19 cellular contexts compared by ENCODE assay signal in the genomic region with DNA sequence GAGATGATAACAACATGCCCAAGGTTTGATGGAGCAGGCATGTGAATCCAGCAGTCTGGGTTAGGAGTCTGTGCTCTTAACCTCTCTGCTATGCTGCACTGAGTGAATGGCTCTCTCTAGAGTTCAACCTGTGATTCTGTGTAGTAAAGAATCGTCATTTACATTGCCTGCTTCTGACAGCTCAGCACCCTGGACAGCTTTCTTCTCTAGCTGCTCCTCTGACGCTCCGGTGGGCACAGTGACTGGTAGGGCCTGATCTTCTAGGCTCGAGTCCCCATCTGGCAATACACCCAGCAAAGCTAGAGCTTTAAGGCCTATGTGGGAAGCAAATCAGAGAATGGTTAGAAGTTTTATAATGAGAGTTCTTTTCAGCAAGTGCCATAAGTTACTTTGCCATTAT.
DNase-seq lines count a peak whose midpoint lies in the region; ATAC-seq, FAIRE-seq and TF ChIP-seq lines count a peak whose summit lies in the region.
"Had no signal": no experiment of that assay in that cellular context is flagged by ENCODE, and none has a peak within 500 bp of the region (broad histone marks: within the 10 kb centered on the region; RNA-seq: fewer than 3 reads in every experiment).

No MANE protein-coding gene starts in this region.

- FAIRE-seq in GM12878 (lab: Jason Lieb, UNC) (no peak), HepG2 (lab: Jason Lieb, UNC) (no peak)

- no peaks in the 10 kb centered on the region for H3F3A ChIP-seq in SK-N-SH (replicated peaks; ENCODE audit: insufficient read depth)

- in situ Hi-C loops in GM12878 (cut with MboI) = no loop called here
- in situ Hi-C loops in HepG2 (cut with HindIII; ENCODE audit: extremely low pct_ligation_motif_present, low pct_unique_long_range_greater_than_20kb) = no loop called here

- H3K27me3 Mint-ChIP-seq in CD14-positive monocyte (ENCODE audit: low read depth in 3 of 3) = no peaks in the 10 kb centered on the region
- H3K27me3 Mint-ChIP-seq: CD4-positive, CD25-positive, alpha-beta regulatory T cell had no signal

- H3K27ac Mint-ChIP-seq in CD14-positive monocyte = peak overlapping the region in 1 of 7 donors; percentile 10
- H3K27ac Mint-ChIP-seq: CD4-positive, CD25-positive, alpha-beta regulatory T cell; HFFc6 had no signal

- no peak for ATAC-seq in SK-N-SH treated with all-trans-retinoic acid at 6 μM for 48 hours
- ATAC-seq in GM12878 = no peak
- ATAC-seq in HepG2 = no peak
- ATAC-seq in HG03442 (IDR thresholded peaks at IDR 0.05; ENCODE audit: unreplicated experiment) = no peak

- SMC1A ChIA-PET in GM12878 (lab: Charles Lee; ENCODE audit: uncharacterized antibody, unreplicated experiment) = no interaction called here

- peaks cover 82 to 99% of the 10 kb centered on the region in 2 donors for H3K36me3 Mint-ChIP-seq in CD14-positive monocyte

- TF ChIP-seq POLR2A in GM12878 (IDR thresholded peaks at IDR 0.05; ENCODE audit: low read depth, low read length) (no peak), HepG2 (IDR thresholded peaks at IDR 0.05; ENCODE audit: insufficient read depth in 1 of 2, low read depth in 2 of 2, low read length in 2 of 2) (no peak)

- CTCF ChIA-PET in SK-N-SH (lab: Yijun Ruan, JAX) (interaction anchor here (1.0 to 1.4 kb wide), 2 partner anchors 25 to 135 kb away, joined by 3 to 4 read pairs; no protein-coding TSS in a partner anchor), GM12878 (lab: Yijun Ruan, JAX) (no interaction called here), HepG2 (lab: Yijun Ruan, JAX; ENCODE audit: low intra/inter-chr PET ratio, low total read pairs) (no interaction called here)

- intact Hi-C loops in GM12878 (cut with micrococcal nuclease; ENCODE audit: unreplicated experiment) (no loop called here), HepG2 (cut with micrococcal nuclease; ENCODE audit: unreplicated experiment) (no loop called here), CD14-positive monocyte (cut with micrococcal nuclease) (no loop called here)

- H3K36me3 ChIP-seq in SK-N-SH (replicated peaks in 1 of 2; ENCODE audit: control insufficient read depth in 1 of 2, insufficient read depth in 2 of 2, low read length in 1 of 2) (peaks cover 51 to 73% of the 10 kb centered on the region in 2 experiments), GM12878 (ENCODE audit: control insufficient read depth in 2 of 2, insufficient read depth in 2 of 2, low read length in 1 of 2) (peaks cover 15 to 34% of the 10 kb centered on the region in 2 experiments), HepG2 (replicated peaks in 1 of 2; ENCODE audit: control insufficient read depth in 1 of 2, insufficient read depth in 2 of 2, low read length in 2 of 2) (peaks cover 16 to 53% of the 10 kb centered on the region in 2 experiments)

- H2AFZ ChIP-seq in SK-N-SH (ENCODE audit: low read depth) = no peak overlapping the region
- H2AFZ ChIP-seq in GM12878 (ENCODE audit: control insufficient read depth, low read depth, low read length) = no peak overlapping the region
- H2AFZ ChIP-seq in HepG2 (ENCODE audit: low read length) = no peak overlapping the region
- H2AFZ ChIP-seq: GM23248 had no signal

- H3K4me2 ChIP-seq in SK-N-SH = no peak overlapping the region
- H3K4me2 ChIP-seq in GM12878 (ENCODE audit: control insufficient read depth, insufficient read depth) = no peak overlapping the region
- H3K4me2 ChIP-seq in HepG2 (ENCODE audit: low read depth, low read length) = no peak overlapping the region
- H3K4me2 ChIP-seq: BLaER1 had no signal

- H3K4me1 Mint-ChIP-seq in CD14-positive monocyte = no peaks in the 10 kb centered on the region

- RAD21 ChIA-PET in GM12878 (lab: Charles Lee; ENCODE audit: unreplicated experiment) = no interaction called here

- H3K9me3 ChIP-seq in SK-N-SH = no peaks in the 10 kb centered on the region
- no peaks in the 10 kb centered on the region for H3K9me3 ChIP-seq in GM12878 (replicated peaks; ENCODE audit: control insufficient read depth, insufficient read depth, low read length)
- H3K9me3 ChIP-seq in HepG2 (ENCODE audit: low read length) = no peaks in the 10 kb centered on the region
- H3K9me3 ChIP-seq: BLaER1 had no signal

- no peak overlapping the region for H3K4me3 Mint-ChIP-seq in CD14-positive monocyte
- H3K4me3 Mint-ChIP-seq: CD4-positive, CD25-positive, alpha-beta regulatory T cell; HFFc6 had no signal

- TF ChIP-seq RAD21 in SK-N-SH (IDR thresholded peaks at IDR 0.05; ENCODE audit: low read length) (no peak), GM12878 (IDR thresholded peaks at IDR 0.05; ENCODE audit: insufficient read depth, low read depth, low read length) (no peak), HepG2 (CRISPR knock-in tag; IDR thresholded peaks at IDR 0.05) (no peak)

- no peak for TF ChIP-seq CTCF in SK-N-SH (IDR thresholded peaks at IDR 0.05)
- TF ChIP-seq CTCF in GM12878 (IDR thresholded peaks at IDR 0.05 in 2 of 3, conservative IDR thresholded peaks at IDR 0.05 in 1 of 3; ENCODE audit: control insufficient read depth in 2 of 3, extremely low read depth in 1 of 3, insufficient read depth in 1 of 3, low read depth in 3 of 3, low read length in 3 of 3) = no peak
- no peak for TF ChIP-seq CTCF in HepG2 (CRISPR knock-in tag; IDR thresholded peaks at IDR 0.05)
- TF ChIP-seq CTCF in CD14-positive monocyte (IDR thresholded peaks at IDR 0.05) = no peak

- H3K4me1 ChIP-seq in SK-N-SH (ENCODE audit: control insufficient read depth in 1 of 2, insufficient read depth in 2 of 2, low read depth in 1 of 2, low read length in 1 of 2) (no peaks in the 10 kb centered on the region), GM12878 (ENCODE audit: control insufficient read depth, insufficient read depth, low read length) (no peaks in the 10 kb centered on the region), HepG2 (ENCODE audit: insufficient read depth, low read length) (peaks cover 8% of the 10 kb centered on the region)

- no peaks in the 10 kb centered on the region for H4K20me1 ChIP-seq in SK-N-SH (ENCODE audit: insufficient read depth)
- no peaks in the 10 kb centered on the region for H4K20me1 ChIP-seq in GM12878 (ENCODE audit: control insufficient read depth, insufficient read depth)
- no peaks in the 10 kb centered on the region; the same call in 1 of the 2 replicates for H4K20me1 ChIP-seq in HepG2 (ENCODE audit: insufficient read depth, low read length)
- H4K20me1 ChIP-seq: BLaER1 had no signal

- peaks cover 0 to 2% (median 0%) of the 10 kb centered on the region in 7 donors for H3K9me3 Mint-ChIP-seq in CD14-positive monocyte
- H3K9me3 Mint-ChIP-seq: CD4-positive, CD25-positive, alpha-beta regulatory T cell; HFFc6 had no signal

- H3K79me2 ChIP-seq in SK-N-SH (ENCODE audit: insufficient read depth) (no peaks in the 10 kb centered on the region), GM12878 (ENCODE audit: control insufficient read depth, insufficient read depth, low read length) (no peaks in the 10 kb centered on the region), HepG2 (ENCODE audit: insufficient read depth, low read length) (no peaks in the 10 kb centered on the region)

- no peak overlapping the region for H3K9ac ChIP-seq in SK-N-SH
- no peak overlapping the region for H3K9ac ChIP-seq in GM12878 (ENCODE audit: control insufficient read depth, insufficient read depth, low read length)
- no peak overlapping the region for H3K9ac ChIP-seq in HepG2 (ENCODE audit: insufficient read depth, low read depth, low read length)
- H3K9ac ChIP-seq: BLaER1, GM23248 had no signal

- no peaks in the 10 kb centered on the region for H3K9me2 ChIP-seq in SK-N-SH

- DNase-seq in SK-N-SH = no peak
- no peak for DNase-seq in GM12878 (ENCODE audit: low read depth, low spot score)
- DNase-seq in HepG2 (ENCODE audit: low spot score) = no peak
- no peak for DNase-seq in NOMO-1 treated with dmso at 0.1 percent for 144 hours (lab: John Stamatoyannopoulos, UW; ENCODE audit: unreplicated experiment)
- no peak for DNase-seq in T-helper 2 cell
- DNase-seq in CD14-positive monocyte (ENCODE audit: low spot score) = no peak
- DNase-seq: AML-193; Calu3; CD4-positive, CD25-positive, alpha-beta regulatory T cell; DMS 273 treated with DMSO at 0.1 percent for 48 hours; GM23248; H7; HFFc6; KG1 had no signal

- WGBS in SK-N-SH (ENCODE audit: low lambda C conversion rate) = 93% methylated on average over 3 of the region's 4 CpGs
- 96% methylated on average over 4 of the region's 4 CpGs for WGBS in GM12878 (ENCODE audit: insufficient coverage, insufficient replicate concordance, low lambda C conversion rate, missing lambda C conversion rate)
- WGBS in HepG2 (ENCODE audit: low lambda C conversion rate) = 84% methylated on average over 4 of the region's 4 CpGs

- POLR2A ChIA-PET in SK-N-SH (lab: Yijun Ruan, JAX) (no interaction called here), GM12878 (lab: Charles Lee) (interaction anchor here (0.6 kb wide), 1 partner anchor 129 kb away, joined by 3 read pairs; no protein-coding TSS in a partner anchor), HepG2 (lab: Yijun Ruan, JAX) (no interaction called here)

- no peaks in the 10 kb centered on the region for H3K27me3 ChIP-seq in SK-N-SH (ENCODE audit: insufficient read depth)
- H3K27me3 ChIP-seq in GM12878 (replicated peaks in 1 of 2; ENCODE audit: control insufficient read depth in 2 of 2, insufficient read depth in 2 of 2, low read length in 1 of 2) = no peaks in the 10 kb centered on the region
- no peaks in the 10 kb centered on the region for H3K27me3 ChIP-seq in HepG2 (ENCODE audit: control insufficient read depth in 1 of 2, insufficient read depth in 2 of 2, low read length in 2 of 2)
- H3K27me3 ChIP-seq: BLaER1 had no signal

- BruUV-seq in GM12878 (replicated peaks; lab: Mats Ljungman, UMichigan) (no TSS peak), HepG2 (replicated peaks; lab: Mats Ljungman, UMichigan) (no TSS peak)

- TF ChIP-seq EP300 in SK-N-SH (IDR thresholded peaks at IDR 0.05; ENCODE audit: borderline replicate concordance in 1 of 2, low read depth in 1 of 2, low read length in 1 of 2) = no peak
- TF ChIP-seq EP300 in GM12878 (IDR thresholded peaks at IDR 0.05; ENCODE audit: borderline replicate concordance in 1 of 2, control insufficient read depth in 1 of 2, low read depth in 2 of 2, low read length in 2 of 2) = no peak
- no peak for TF ChIP-seq EP300 in HepG2 (IDR thresholded peaks at IDR 0.05; ENCODE audit: low read depth in 2 of 2, low read length in 2 of 2)
- TF ChIP-seq EP300 in HepG2 (CRISPR knock-in tag; IDR thresholded peaks at IDR 0.05; ENCODE audit: borderline replicate concordance) = no peak

- H3K4me3 ChIP-seq in SK-N-SH (ENCODE audit: low read depth in 2 of 2, low read length in 1 of 2) = no peak overlapping the region
- H3K4me3 ChIP-seq in GM12878 = no peak overlapping the region
- H3K4me3 ChIP-seq in HepG2 (replicated peaks in 1 of 3; ENCODE audit: insufficient read depth in 1 of 3, low read depth in 2 of 3, low read length in 3 of 3) = no peak overlapping the region
- H3K4me3 ChIP-seq: BLaER1, GM23248 had no signal

- no peak overlapping the region for H3K27ac ChIP-seq in SK-N-SH (ENCODE audit: low read depth in 2 of 2, low read length in 1 of 2)
- H3K27ac ChIP-seq in GM12878 (ENCODE audit: control insufficient read depth, insufficient read depth) = no peak overlapping the region
- no peak overlapping the region for H3K27ac ChIP-seq in HepG2 (ENCODE audit: extremely low read length, insufficient read depth, low read length)
- H3K27ac ChIP-seq: 22Rv1, BLaER1, GM23248, HL-60 had no signal

TF ChIP-seq in SK-N-SH treated with all-trans-retinoic acid at 6 μM for 48 hours, 23 proteins besides CTCF, POLR2A, EP300 and RAD21 (continues in another document):
- TF ChIP-seq ZFP3 (CRISPR knock-in tag; IDR thresholded peaks at IDR 0.05) = no peak

TF ChIP-seq in HepG2, 621 proteins besides CTCF, POLR2A, EP300 and RAD21 (continues in another document):
- no peak for TF ChIP-seq ZNF841 (CRISPR knock-in tag; IDR thresholded peaks at IDR 0.05; ENCODE audit: borderline replicate concordance)
